ENCODE assay signal across 32 cellular contexts in genomic region chr12:2557589-2557988, GRCh38.
"Had no signal": no experiment of that assay in that cellular context is flagged by ENCODE, and none has a peak within 500 bp of the region (broad histone marks: within the 10 kb centered on the region; RNA-seq: fewer than 3 reads in every experiment).

No MANE protein-coding gene starts in this region.

- H3K9me3 ChIP-seq: SJSA1 had no signal

- H3K27ac ChIP-seq: brain microvascular endothelial cell, SJSA1, VCaP had no signal

- DNase-seq: activated CD4-positive, alpha-beta memory T cell treated with anti-CD3 and anti-CD28 coated beads, Interleukin-2, amount 10 ng/mL, durations not matched to agents 7 days and 5 days; activated CD4-positive, alpha-beta T cell treated with anti-CD3 and anti-CD28 coated beads for 1 hour; activated CD4-positive, alpha-beta T cell treated with anti-CD3 and anti-CD28 coated beads for 48 hours; activated CD4-positive, CD25-positive, alpha-beta regulatory T cell; activated CD8-positive, alpha-beta memory T cell treated with anti-CD3 and anti-CD28 coated beads for 24 hours; activated CD8-positive, alpha-beta memory T cell treated with anti-CD3 and anti-CD28 coated beads, Interleukin-2, amount 10 ng/mL, durations not matched to agents 7 days and 5 days; activated CD8-positive, alpha-beta memory T cell treated with anti-CD3 and anti-CD28 coated beads, Interleukin-2, amount 50 U/mL, for 48 hours; activated effector memory CD4-positive, alpha-beta T cell treated with Interleukin-2 at 50 U/mL for 16 hours; activated naive CD4-positive, alpha-beta T cell treated with anti-CD3 and anti-CD28 coated beads, Interleukin-2, amount 10 ng/mL, durations not matched to agents 7 days and 5 days; activated naive CD8-positive, alpha-beta T cell treated with anti-CD3 and anti-CD28 coated beads, Interleukin-2, amount 50 U/mL, for 24 hours; activated T-cell treated with anti-CD3 and anti-CD28 coated beads, Interleukin-2, amount 50 U/mL, for 48 hours; anterior cingulate cortex; brain microvascular endothelial cell; central memory CD4-positive, alpha-beta T cell; NCI-H1092 treated with DMSO at 0.1 percent for 48 hours; NCI-H1417; NCI-H146; NCI-H187; NCI-H2029 treated with DMSO at 0.1 percent for 48 hours; NCI-H2171 treated with DMSO at 0.1 percent for 48 hours; NCI-H2227 treated with DMSO at 0.1 percent for 48 hours; NCI-H446; NCI-H510A treated with DMSO at 0.1 percent for 48 hours; NCI-H526 treated with DMSO at 0.1 percent for 48 hours; NCI-H774; SHP77 treated with DMSO at 0.1 percent for 48 hours; SW 1271; T-helper 1 cell; T-helper 2 cell; T-helper 9 cell had no signal

- H3K27me3 ChIP-seq: brain microvascular endothelial cell, SJSA1 had no signal

- H3K4me3 ChIP-seq: SJSA1 had no signal

- H3K36me3 ChIP-seq: brain microvascular endothelial cell had no signal
